ENCODE assay signal across 27 cellular contexts in genomic region chrX:66632986-66633385, GRCh38. TPM values are rescaled to one million over a fixed set of nuclear protein-coding genes. Genes with fewer than 3 reads are reported as not detected.
DNase-seq lines count a peak whose midpoint lies in the region; ATAC-seq and TF ChIP-seq lines count a peak whose summit lies in the region.
"Had no signal": no experiment of that assay in that cellular context is flagged by ENCODE, and none has a peak within 500 bp of the region (broad histone marks: within the 10 kb centered on the region; RNA-seq: fewer than 3 reads in every experiment).

No MANE protein-coding gene starts in this region.

- H3K23ac ChIP-seq in IMR-90 (ENCODE audit: low read depth, low read length) (no peak overlapping the region; the same call in 1 of the 2 replicates), mesenchymal stem cell (ENCODE audit: low read length in 2 of 2) (no peak overlapping the region)

- CTCF ChIA-PET in IMR-90 (lab: Yijun Ruan, JAX): no interaction called here

- H3K4me3 ChIP-seq in IMR-90 (ENCODE audit: insufficient read depth, low read depth, low read length): no peak overlapping the region
- H3K4me3 ChIP-seq in choroid plexus epithelial cell (ENCODE audit: low read depth, low read length): no peak overlapping the region
- H3K4me3 ChIP-seq in mesenchymal stem cell (ENCODE audit: insufficient read depth in 1 of 2, low read depth in 1 of 2, low read length in 2 of 2): peak overlapping the region in 1 of 2 experiments; percentile 62
- H3K4me3 ChIP-seq in tibial artery: no peak overlapping the region
- H3K4me3 ChIP-seq: body of pancreas, coronary artery, GM12878, left ventricle myocardium inferior, MG63, right lobe of liver had no signal

- ATAC-seq in IMR-90 (ENCODE audit: low read depth): no peak; the same call in 1 of the 2 replicates
- ATAC-seq in HG03460 (IDR thresholded peaks at IDR 0.05; ENCODE audit: unreplicated experiment): no peak
- ATAC-seq: body of pancreas; right lobe of liver; stimulated activated effector memory CD8-positive, alpha-beta T cell treated with anti-CD3 and anti-CD28 coated beads, Interleukin-12 subunit alpha, Interleukin-12 subunit beta, amount 100 ng/mL, for 72 hours; WTC11 had no signal

- in situ Hi-C loops in IMR-90 (cut with MboI; ENCODE audit: low sequenced_read_pairs) (no loop called here), GM13977 (cut with MboI; ENCODE audit: low pct_unique_long_range_greater_than_20kb, low sequenced_read_pairs, unreplicated experiment) (no loop called here)

- dilution Hi-C loops in IMR-90 (cut with HindIII; ENCODE audit: low sequenced_read_pairs, unreplicated experiment): no loop called here

- no peak overlapping the region for H2AFZ ChIP-seq in IMR-90 (replicated peaks; ENCODE audit: low read length, poor library complexity)
- H2AFZ ChIP-seq in mesenchymal stem cell (ENCODE audit: low read depth, low read length): no peak overlapping the region
- H2AFZ ChIP-seq: parathyroid adenoma had no signal

- H3K27me3 ChIP-seq in IMR-90 (ENCODE audit: control insufficient read depth, insufficient read depth, low read length) (no peaks in the 10 kb centered on the region), mesenchymal stem cell (ENCODE audit: control insufficient read depth in 1 of 2, insufficient read depth in 1 of 2, low read length in 2 of 2) (no peaks in the 10 kb centered on the region), tibial artery (no peaks in the 10 kb centered on the region)
- H3K27me3 ChIP-seq: body of pancreas, MG63, right lobe of liver had no signal

- no peak overlapping the region for H2AK9ac ChIP-seq in IMR-90 (replicated peaks; ENCODE audit: low read depth, low read length, poor library complexity)

- peak overlapping the region; percentile 60; the same call in 1 of the 2 replicates for H3K18ac ChIP-seq in IMR-90 (ENCODE audit: low read depth, low read length)
- no peak overlapping the region for H3K18ac ChIP-seq in mesenchymal stem cell (ENCODE audit: low read depth in 1 of 2, low read length in 2 of 2)

- H3K9me1 ChIP-seq in IMR-90 (ENCODE audit: insufficient read depth, low read length): no peaks in the 10 kb centered on the region

- intact Hi-C loops in IMR-90 (cut with micrococcal nuclease) (no loop called here), tibial artery (cut with DNase I; ENCODE audit: low total_unique reads) (no loop called here)

- no peak overlapping the region for H2BK20ac ChIP-seq in IMR-90 (ENCODE audit: low read depth, low read length)

- H2AK5ac ChIP-seq in IMR-90 (ENCODE audit: low read depth, low read length) (no peak overlapping the region), mesenchymal stem cell (ENCODE audit: low read length, severe bottlenecking) (no peak overlapping the region)

- DNase-seq in AG20443 (ENCODE audit: low spot score) (peak; percentile 16), IMR-90 (peak; percentile 35), choroid plexus epithelial cell (ENCODE audit: low read depth) (peak; percentile 32), mesenchymal stem cell (no peak), GM13977 (ENCODE audit: low spot score) (no peak), NCI-H1417 treated with DMSO at 0.1 percent for 48 hours (lab: John Stamatoyannopoulos, UW) (no peak), tibial artery (no peak)
- DNase-seq: activated CD4-positive, alpha-beta T cell treated with anti-CD3 and anti-CD28 coated beads, Interleukin-2, amount 50 U/mL, for 4 hours; activated CD8-positive, alpha-beta memory T cell treated with anti-CD3 and anti-CD28 coated beads, Interleukin-2, amount 50 U/mL, for 4 hours; activated naive CD8-positive, alpha-beta T cell treated with anti-CD3 and anti-CD28 coated beads for 36 hours; body of pancreas; CD4-positive, alpha-beta T cell; DMS153; endodermal cell; immature natural killer cell; left ventricle myocardium inferior; NCI-H1436 treated with DMSO at 0.1 percent for 48 hours; NCI-H526 treated with DMSO at 0.1 percent for 48 hours; nephron progenitor cell; right lobe of liver had no signal

- no peak for TF ChIP-seq POLR2A in IMR-90 (IDR thresholded peaks at IDR 0.05; ENCODE audit: low read depth, low read length)

- H2BK12ac ChIP-seq in mesenchymal stem cell (ENCODE audit: low read length in 2 of 2): no peak overlapping the region

- H3K79me1 ChIP-seq in IMR-90 (ENCODE audit: low read depth in 1 of 2, low read length in 2 of 2) (peaks cover 0 to 3% of the 10 kb centered on the region in 2 experiments; a peak in 1 of 4 replicates), mesenchymal stem cell (replicated peaks; ENCODE audit: low read length, poor library complexity, severe bottlenecking) (no peaks in the 10 kb centered on the region)

- no peaks in the 10 kb centered on the region for H3K36me3 ChIP-seq in IMR-90 (ENCODE audit: control insufficient read depth, insufficient read depth, low read length)
- no peaks in the 10 kb centered on the region for H3K36me3 ChIP-seq in mesenchymal stem cell (ENCODE audit: control insufficient read depth in 1 of 2, insufficient read depth in 2 of 2, low read depth in 1 of 2, low read length in 2 of 2)
- H3K36me3 ChIP-seq in tibial artery: no peaks in the 10 kb centered on the region
- H3K36me3 ChIP-seq: left ventricle myocardium inferior, MG63, right lobe of liver had no signal

- H3K4ac ChIP-seq in IMR-90 (ENCODE audit: low read depth, low read length) (no peak overlapping the region), mesenchymal stem cell (ENCODE audit: low read depth in 1 of 2, low read length in 2 of 2) (no peak overlapping the region)

- no CpG with 5 or more reads among the region's 4 CpGs for WGBS in IMR-90 (ENCODE audit: extremely low coverage in 2 of 2, insufficient read length in 1 of 2), 2 experiments
- WGBS in mesenchymal stem cell: 83% methylated on average over 1 of the region's 4 CpGs

- H2BK5ac ChIP-seq in IMR-90 (ENCODE audit: low read depth, low read length, poor library complexity, severe bottlenecking): peak overlapping the region; percentile 62
- H2BK5ac ChIP-seq in mesenchymal stem cell (ENCODE audit: low read depth, low read length, poor library complexity, severe bottlenecking): no peak overlapping the region

- H3K27ac ChIP-seq in IMR-90 (ENCODE audit: insufficient read depth, low read length): no peak overlapping the region
- H3K27ac ChIP-seq in mesenchymal stem cell (ENCODE audit: low read length, poor library complexity, severe bottlenecking): peak overlapping the region; percentile 87
- H3K27ac ChIP-seq in tibial artery: no peak overlapping the region
- H3K27ac ChIP-seq: body of pancreas, coronary artery, left ventricle myocardium inferior, parathyroid adenoma, right lobe of liver had no signal

- H2BK120ac ChIP-seq in IMR-90 (ENCODE audit: low read depth, low read length) (no peak overlapping the region), mesenchymal stem cell (ENCODE audit: low read depth, low read length) (no peak overlapping the region)

- POLR2A ChIA-PET in IMR-90 (lab: Charles Lee; ENCODE audit: unreplicated experiment): no interaction called here

- H4K20me1 ChIP-seq in IMR-90 (ENCODE audit: insufficient read depth, low read length): peaks cover 3% of the 10 kb centered on the region; the same call in 1 of the 2 replicates

- H3K14ac ChIP-seq in IMR-90 (replicated peaks; ENCODE audit: low read depth, low read length) (no peak overlapping the region), mesenchymal stem cell (ENCODE audit: low read length in 2 of 2) (no peak overlapping the region)

- H4K8ac ChIP-seq in IMR-90 (ENCODE audit: low read depth in 2 of 2, low read length in 2 of 2) (no peak overlapping the region), mesenchymal stem cell (ENCODE audit: low read length) (no peak overlapping the region)

- no peak overlapping the region for H3K9ac ChIP-seq in IMR-90 (ENCODE audit: low read depth, low read length)
- H3K9ac ChIP-seq in mesenchymal stem cell (ENCODE audit: low read length): peak overlapping the region; percentile 83
- H3K9ac ChIP-seq: parathyroid adenoma had no signal

- H4K91ac ChIP-seq in IMR-90 (ENCODE audit: insufficient read depth, low read depth, low read length) (no peak overlapping the region), mesenchymal stem cell (ENCODE audit: low read length) (no peak overlapping the region)

- H3K4me2 ChIP-seq in IMR-90 (ENCODE audit: low read depth, low read length) (peak overlapping the region; percentile 82; the same call in 1 of the 2 replicates), mesenchymal stem cell (ENCODE audit: low read length, poor library complexity, severe bottlenecking) (no peak overlapping the region)

- H2BK15ac ChIP-seq in IMR-90 (ENCODE audit: low read depth, low read length) (no peak overlapping the region), mesenchymal stem cell (ENCODE audit: low read depth, poor library complexity, severe bottlenecking) (no peak overlapping the region)

- TF ChIP-seq CTCF in IMR-90 (conservative IDR thresholded peaks at IDR 0.05; ENCODE audit: low read depth, low read length) (no peak), choroid plexus epithelial cell (conservative IDR thresholded peaks at IDR 0.05; ENCODE audit: low read depth, low read length) (no peak), GM13977 (IDR thresholded peaks at IDR 0.05; ENCODE audit: extremely low read depth, insufficient read depth, missing control alignments) (no peak), tibial artery (IDR thresholded peaks at IDR 0.05) (no peak)

- H3K9me3 ChIP-seq in IMR-90 (ENCODE audit: control insufficient read depth, insufficient read depth, low read length) (no peaks in the 10 kb centered on the region), mesenchymal stem cell (ENCODE audit: control insufficient read depth, low read length) (no peaks in the 10 kb centered on the region), tibial artery (no peaks in the 10 kb centered on the region)
- H3K9me3 ChIP-seq: body of pancreas, left ventricle myocardium inferior, MG63, right lobe of liver had no signal

- no TSS peak for BruUV-seq in IMR-90 (replicated peaks; lab: Mats Ljungman, UMichigan)

- TF ChIP-seq RAD21 in IMR-90 (IDR thresholded peaks at IDR 0.05; ENCODE audit: low read length): no peak

- no peak overlapping the region for H3K56ac ChIP-seq in IMR-90 (ENCODE audit: extremely low read depth, insufficient read depth, low read length)

- peaks cover 5% of the 10 kb centered on the region; the same call in 1 of the 2 replicates for H3K4me1 ChIP-seq in IMR-90 (ENCODE audit: control insufficient read depth, insufficient read depth, low read length)
- H3K4me1 ChIP-seq in mesenchymal stem cell (ENCODE audit: control insufficient read depth, insufficient read depth, low read depth, low read length): no peaks in the 10 kb centered on the region
- H3K4me1 ChIP-seq in tibial artery: peaks cover 0 to 5% (median 0%) of the 10 kb centered on the region in 4 donors
- H3K4me1 ChIP-seq: body of pancreas, parathyroid adenoma, right lobe of liver had no signal

- no peak overlapping the region for H4K5ac ChIP-seq in IMR-90 (ENCODE audit: low read depth, low read length)

TF ChIP-seq in IMR-90, 13 proteins besides CTCF, POLR2A, EP300 and RAD21 (continues in another document):
- TF ChIP-seq NFE2L2 (IDR thresholded peaks at IDR 0.05; ENCODE audit: low read depth, low read length) (no peak), CEBPB (IDR thresholded peaks at IDR 0.05; ENCODE audit: low read depth, low read length) (no peak)

RNA-seq across cellular contexts. Expression of gene EDA2R, which starts 5.9 kb away (rescaled TPM):
- 22.8 and 23.8 TPM in 2 replicates for total RNA-seq in IMR-90 (2012; rRNA removed)
- 12.7 and 14.7 TPM in 2 replicates for polyA plus RNA-seq in IMR-90 (2012; rRNA removed)
- 6.7 and 7.7 TPM in 2 replicates for polyA plus RNA-seq in IMR-90 (2012; cell fraction: cytosol; rRNA removed)
- polyA plus RNA-seq in IMR-90 (2012; cell fraction: nucleus; rRNA removed; ENCODE audit: low replicate concordance): 21.7 and 53.1 TPM in 2 replicates
- polyA plus RNA-seq in mesenchymal stem cell (2013, experiment 1 of 2): 12.0 TPM
- 12.1 TPM for polyA plus RNA-seq in mesenchymal stem cell (2013, experiment 2 of 2)
- polyA plus RNA-seq: immature natural killer cell had no signal

Comparison
In these comparisons a context has a peak if more than half of its experiments do, and no peak if none do; other contexts are left out.
1. DNase-seq: peak in AG20443 (single experiment), IMR-90 (single experiment) and choroid plexus epithelial cell (single experiment); none in mesenchymal stem cell (single experiment), GM13977 (single experiment), NCI-H1417 treated with DMSO at 0.1 percent for 48 hours (single experiment) and tibial artery (0 of 2).